ENCODE assay signal across 19 cellular contexts in genomic region chr4:120664851-120665250, GRCh38.
DNase-seq lines count a peak whose midpoint lies in the region; ATAC-seq and TF ChIP-seq lines count a peak whose summit lies in the region.
"Had no signal": no experiment of that assay in that cellular context is flagged by ENCODE, and none has a peak within 500 bp of the region (broad histone marks: within the 10 kb centered on the region; RNA-seq: fewer than 3 reads in every experiment).

No MANE protein-coding gene starts in this region.

- H3K27ac ChIP-seq in WERI-Rb-1 = no peak overlapping the region
- H3K27ac ChIP-seq: BLaER1 had no signal

- H3K4me3 ChIP-seq in WERI-Rb-1 (ENCODE audit: low read depth, low read length) (no peak overlapping the region), retinal pigment epithelial cell (ENCODE audit: low read length) (no peak overlapping the region)
- H3K4me3 ChIP-seq: BLaER1 had no signal

- no peak for ATAC-seq in GM18505 (IDR thresholded peaks at IDR 0.05; ENCODE audit: unreplicated experiment)

- peak; percentile 61 for DNase-seq in NCI-H82 (lab: John Stamatoyannopoulos, UW)
- no peak for DNase-seq in NCI-H82 treated with DMSO at 0.1 percent for 48 hours (lab: John Stamatoyannopoulos, UW; ENCODE audit: unreplicated experiment)
- peak; percentile 7 to 40 for DNase-seq in NCI-H524 (lab: John Stamatoyannopoulos, UW)
- DNase-seq in WERI-Rb-1 = peak; percentile 56
- DNase-seq in retinal pigment epithelial cell (ENCODE audit: low read depth) = peak; percentile 36
- DNase-seq in HT-29 (ENCODE audit: low spot score) = no peak
- DNase-seq in inferior parietal cortex (ENCODE audit: extremely low spot score) = no peak
- DNase-seq: 8988T; ACHN; BE2C; C1 segment of cervical spinal cord; CD4-positive, alpha-beta memory T cell; CD4-positive, CD25-positive, alpha-beta regulatory T cell; CD8-positive, alpha-beta memory T cell; COR-L47; DMS79 treated with DMSO at 0.1 percent for 48 hours; GF-D8 had no signal

- H3K27me3 ChIP-seq in WERI-Rb-1 (ENCODE audit: insufficient read depth, low read depth, severe bottlenecking) = no peaks in the 10 kb centered on the region
- H3K27me3 ChIP-seq: BE2C, BLaER1 had no signal

- no peaks in the 10 kb centered on the region for H3K9me3 ChIP-seq in WERI-Rb-1 (ENCODE audit: severe bottlenecking)
- H3K9me3 ChIP-seq: BE2C, BLaER1 had no signal

- no peak for TF ChIP-seq POLR2A in GM18505 (IDR thresholded peaks at IDR 0.05; ENCODE audit: borderline replicate concordance, extremely low read depth, insufficient read depth, insufficient read length)

- H3K36me3 ChIP-seq in WERI-Rb-1 = no peaks in the 10 kb centered on the region
- H3K36me3 ChIP-seq: BE2C, BLaER1 had no signal

- TF ChIP-seq CTCF in WERI-Rb-1 (IDR thresholded peaks at IDR 0.05; ENCODE audit: low read depth, low read length) = no peak
- no peak for TF ChIP-seq CTCF in retinal pigment epithelial cell (conservative IDR thresholded peaks at IDR 0.05; ENCODE audit: low read depth, low read length)

Comparison
In these comparisons a context has a peak if more than half of its experiments do, and no peak if none do; other contexts are left out.
1. DNase-seq: peak in NCI-H82 (single experiment), NCI-H524 (2 of 2), WERI-Rb-1 (single experiment) and retinal pigment epithelial cell (single experiment); none in NCI-H82 treated with DMSO at 0.1 percent for 48 hours (single experiment), HT-29 (single experiment) and inferior parietal cortex (single experiment).